Comparison of ENCODE assay signal across 10 cellular contexts in genomic region chr5:28344803-28345433, GRCh38.
DNase-seq lines count a peak whose midpoint lies in the region; ATAC-seq and TF ChIP-seq lines count a peak whose summit lies in the region.
"Had no signal": no experiment of that assay in that cellular context is flagged by ENCODE, and none has a peak within 500 bp of the region (broad histone marks: within the 10 kb centered on the region; RNA-seq: fewer than 3 reads in every experiment).

No MANE protein-coding gene starts in this region.

- H3K4me3 Mint-ChIP-seq in nephron progenitor cell = no peak overlapping the region
- H3K4me3 Mint-ChIP-seq: naive B cell; T-helper 1 cell treated with Interleukin-12 subunit alpha and Interleukin-12 subunit beta and Interleukin-4 antibody, amounts not matched to agents 30 μg/mL and 1 μg/mL, for 36 hours had no signal

- H3K4me1 Mint-ChIP-seq in nephron progenitor cell = no peaks in the 10 kb centered on the region
- H3K4me1 Mint-ChIP-seq: naive B cell had no signal

- no peaks in the 10 kb centered on the region for H3K36me3 Mint-ChIP-seq in nephron progenitor cell (ENCODE audit: low read depth)
- H3K36me3 Mint-ChIP-seq: naive B cell had no signal

- peak; percentile 16 for TF ChIP-seq CTCF in astrocyte of the cerebellum (IDR thresholded peaks at IDR 0.05; ENCODE audit: low read depth, low read length, missing control alignments)
- peak; percentile 59 for TF ChIP-seq CTCF in nephron progenitor cell (IDR thresholded peaks at IDR 0.05)
- TF ChIP-seq CTCF in mucosa of descending colon (IDR thresholded peaks at IDR 0.05) = no peak

- no peaks in the 10 kb centered on the region for H3K27me3 Mint-ChIP-seq in nephron progenitor cell (ENCODE audit: low read depth, poor library complexity)
- H3K27me3 Mint-ChIP-seq: naive B cell had no signal

- H3K4me1 ChIP-seq in mucosa of descending colon (ENCODE audit: low read depth) = no peaks in the 10 kb centered on the region

- no peak overlapping the region for H3K4me3 ChIP-seq in astrocyte of the cerebellum (ENCODE audit: low read depth, low read length)
- no peak overlapping the region for H3K4me3 ChIP-seq in mucosa of descending colon

- ATAC-seq in GM21717 (IDR thresholded peaks at IDR 0.05; ENCODE audit: unreplicated experiment) (peak; percentile 91), mucosa of descending colon (no peak), esophagus mucosa (no peak)

- H3K27ac Mint-ChIP-seq in nephron progenitor cell = no peak overlapping the region
- H3K27ac Mint-ChIP-seq: naive B cell; T-helper 1 cell treated with Interleukin-12 subunit alpha and Interleukin-12 subunit beta and Interleukin-4 antibody, amounts not matched to agents 30 μg/mL and 1 μg/mL, for 36 hours had no signal

- in situ Hi-C loops in astrocyte of the cerebellum (cut with HindIII; ENCODE audit: low sequenced_read_pairs) = no loop called here

- no peaks in the 10 kb centered on the region for H3K36me3 ChIP-seq in mucosa of descending colon (ENCODE audit: low read depth)

- peaks cover 14% of the 10 kb centered on the region for H3K9me3 ChIP-seq in mucosa of descending colon

- H3K9me3 Mint-ChIP-seq in nephron progenitor cell = peaks cover 1% of the 10 kb centered on the region

- DNase-seq in NCI-H1417 (lab: John Stamatoyannopoulos, UW) = peak; percentile 11 to 70 (median 17)
- DNase-seq in astrocyte of the cerebellum (ENCODE audit: low read depth) = peak; percentile 1
- DNase-seq in nephron progenitor cell = peak; percentile 9
- no peak for DNase-seq in stimulated activated CD4-positive, alpha-beta T cell treated with anti-CD3 and anti-CD28 coated beads, Interleukin-1b, Interleukin-23, amount 100 ng/mL, for 48 hours
- no peak for DNase-seq in mucosa of descending colon
- no peak for DNase-seq in NCI-H1105 treated with DMSO at 0.1 percent for 48 hours (lab: John Stamatoyannopoulos, UW)
- DNase-seq: naive B cell had no signal

- intact Hi-C loops in mucosa of descending colon (cut with DNase I, micrococcal nuclease) = no loop called here

Comparison
In these comparisons a context has a peak if more than half of its experiments do, and no peak if none do; other contexts are left out.
1. DNase-seq: peak in NCI-H1417 (3 of 3), astrocyte of the cerebellum (single experiment) and nephron progenitor cell (single experiment); none in stimulated activated CD4-positive, alpha-beta T cell treated with anti-CD3 and anti-CD28 coated beads, Interleukin-1b, Interleukin-23, amount 100 ng/mL, for 48 hours (single experiment), mucosa of descending colon (0 of 3) and NCI-H1105 treated with DMSO at 0.1 percent for 48 hours (single experiment).